Comparison of ENCODE assay signal across 1 cellular context in genomic region chr2:46315103-46315890, GRCh38.
TF ChIP-seq lines count a peak whose summit lies in the region.

No MANE protein-coding gene starts in this region.

TF ChIP-seq in HepG2, 621 proteins besides CTCF, POLR2A, EP300 and RAD21 (continued from another document and continues in another):
- TF ChIP-seq CBX5 (CRISPR knock-in tag; IDR thresholded peaks at IDR 0.05; ENCODE audit: borderline replicate concordance) (peak; percentile 98; the same call in 1 of the 2 replicates), SETDB1 (CRISPR knock-in tag; IDR thresholded peaks at IDR 0.05; ENCODE audit: borderline replicate concordance) (no peak), ZNF589 (CRISPR knock-in tag; conservative IDR thresholded peaks at IDR 0.05) (peak; percentile 93), ARHGAP35 (CRISPR knock-in tag; IDR thresholded peaks at IDR 0.05; ENCODE audit: borderline replicate concordance) (peak; percentile 68), HOXA7 (CRISPR knock-in tag; IDR thresholded peaks at IDR 0.05) (no peak), CBFB (CRISPR knock-in tag; IDR thresholded peaks at IDR 0.05) (peak; percentile 76), ZNF296 (CRISPR knock-in tag; conservative IDR thresholded peaks at IDR 0.05) (peak; percentile 94), STAT5B (CRISPR knock-in tag; IDR thresholded peaks at IDR 0.05) (no peak), PBX2 (CRISPR knock-in tag; IDR thresholded peaks at IDR 0.05) (peak; percentile 40; the same call in 1 of the 2 replicates), NFYB (CRISPR knock-in tag; IDR thresholded peaks at IDR 0.05) (peak; percentile 63), ZNF740 (CRISPR knock-in tag; IDR thresholded peaks at IDR 0.05) (no peak; the same call in 1 of the 2 replicates), ZNF138 (CRISPR knock-in tag; IDR thresholded peaks at IDR 0.05; ENCODE audit: low read depth) (no peak), ZBTB3 (CRISPR knock-in tag; IDR thresholded peaks at IDR 0.05; ENCODE audit: borderline replicate concordance, low read depth) (peak; percentile 71; the same call in 1 of the 2 replicates), ZBTB14 (CRISPR knock-in tag; IDR thresholded peaks at IDR 0.05) (0 out of 2 replicates have a peak, but pooled peaks have one; percentile 23), HIVEP1 (CRISPR knock-in tag; IDR thresholded peaks at IDR 0.05) (peak; percentile 95), ZNF362 (CRISPR knock-in tag; IDR thresholded peaks at IDR 0.05; ENCODE audit: borderline replicate concordance) (peak; percentile 67; the same call in 1 of the 2 replicates), NFIB (CRISPR knock-in tag; IDR thresholded peaks at IDR 0.05; ENCODE audit: borderline replicate concordance) (no peak), RXRB (CRISPR knock-in tag; IDR thresholded peaks at IDR 0.05; ENCODE audit: borderline replicate concordance) (peak; percentile 95), SRSF4 (IDR thresholded peaks at IDR 0.05; ENCODE audit: low read depth, low read length, poor library complexity, severe bottlenecking) (no peak), FOXO4 (CRISPR knock-in tag; conservative IDR thresholded peaks at IDR 0.05) (no peak), TIGD3 (CRISPR knock-in tag; IDR thresholded peaks at IDR 0.05; ENCODE audit: borderline replicate concordance) (peak; percentile 83; the same call in 1 of the 2 replicates), MLLT10 (CRISPR knock-in tag; IDR thresholded peaks at IDR 0.05) (no peak), KDM4B (CRISPR knock-in tag; IDR thresholded peaks at IDR 0.05) (no peak), RBFOX2 (IDR thresholded peaks at IDR 0.05; ENCODE audit: low read depth, low read length) (0 out of 2 replicates have a peak, but pooled peaks have one; percentile 29), ZNF710 (CRISPR knock-in tag; IDR thresholded peaks at IDR 0.05; ENCODE audit: borderline replicate concordance) (peak; percentile 94), ZSCAN31 (CRISPR knock-in tag; IDR thresholded peaks at IDR 0.05; ENCODE audit: low read depth) (peak; percentile 32; the same call in 1 of the 2 replicates), ZNF318 (CRISPR knock-in tag; IDR thresholded peaks at IDR 0.05) (peak; percentile 74; the same call in 1 of the 2 replicates), ZNF143 (CRISPR knock-in tag; IDR thresholded peaks at IDR 0.05) (peak; percentile 67; the same call in 1 of the 2 replicates), ARNT2 (CRISPR knock-in tag; IDR thresholded peaks at IDR 0.05; ENCODE audit: low read depth) (peak; percentile 74; the same call in 1 of the 2 replicates), GLI4 (CRISPR knock-in tag; IDR thresholded peaks at IDR 0.05; ENCODE audit: borderline replicate concordance) (peak; percentile 66; the same call in 1 of the 2 replicates), ZNF644 (CRISPR knock-in tag; IDR thresholded peaks at IDR 0.05; ENCODE audit: low read depth) (peak; percentile 80), HNF1B (CRISPR knock-in tag; IDR thresholded peaks at IDR 0.05) (peak; percentile 78; the same call in 1 of the 2 replicates), NFYC (CRISPR knock-in tag; IDR thresholded peaks at IDR 0.05) (peak; percentile 38), ZNF747 (CRISPR knock-in tag; IDR thresholded peaks at IDR 0.05; ENCODE audit: borderline replicate concordance) (peak; percentile 76; the same call in 1 of the 2 replicates), ZNF746 (CRISPR knock-in tag; IDR thresholded peaks at IDR 0.05) (peak; percentile 76; the same call in 1 of the 2 replicates), GPBP1L1 (CRISPR knock-in tag; IDR thresholded peaks at IDR 0.05) (no peak)
